Comparison of ENCODE assay signal across 8 cellular contexts in the genomic region with DNA sequence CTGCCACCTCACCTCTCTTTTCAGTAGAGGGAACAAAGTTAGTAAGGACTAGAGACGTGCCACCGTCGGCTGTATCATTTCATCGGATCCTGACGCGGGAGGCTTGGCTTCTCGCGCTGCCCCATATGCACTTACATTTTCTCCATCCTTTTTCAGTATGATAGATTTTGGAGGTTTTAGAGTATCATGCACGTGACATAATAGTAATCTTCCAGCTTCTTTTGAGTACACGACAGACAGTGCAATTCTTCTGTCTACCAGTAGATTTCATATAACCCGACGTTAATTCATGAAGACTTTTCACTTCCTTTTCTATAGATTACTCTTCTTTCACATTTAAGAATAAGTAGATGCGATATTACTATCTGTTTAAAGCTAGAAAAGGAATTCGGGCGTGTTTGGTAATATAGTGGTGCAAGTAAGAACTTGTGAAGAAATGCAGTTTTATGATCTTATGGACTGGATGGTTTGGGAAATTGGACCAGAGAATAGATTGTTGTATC. TPM values are rescaled to one million over a fixed set of nuclear protein-coding genes. Genes with fewer than 3 reads are reported as not detected.
DNase-seq lines count a peak whose midpoint lies in the region; ATAC-seq and TF ChIP-seq lines count a peak whose summit lies in the region.

No MANE protein-coding gene starts in this region.

- H3K27ac ChIP-seq in gastroesophageal sphincter (peak overlapping the region in 3 of 4 donors; percentile 84), skin epidermis (peak overlapping the region in 18 of 21 experiments; percentile 58 to 93 (median 82))

- peaks cover 14% of the 10 kb centered on the region for H3K4me1 Mint-ChIP-seq in activated CD8-positive, alpha-beta memory T cell treated with anti-CD3 and anti-CD28 coated beads, Interleukin-2, amount 10 ng/mL, durations not matched to agents 7 days and 5 days
- H3K4me1 Mint-ChIP-seq in T-helper 17 cell, result peaks cover 19% of the 10 kb centered on the region

- no peak for DNase-seq in activated CD8-positive, alpha-beta memory T cell treated with anti-CD3 and anti-CD28 coated beads, Interleukin-2, amount 10 ng/mL, durations not matched to agents 7 days and 5 days
- DNase-seq in activated CD8-positive, alpha-beta memory T cell treated with anti-CD3 and anti-CD28 coated beads, Interleukin-2, amount 50 U/mL, for 4 hours, result no peak
- DNase-seq in T-helper 17 cell (no peak), omental fat pad (ENCODE audit: low spot score) (no peak), dermis blood vessel endothelial cell (no peak)

- 19 to 40% methylated on average over 7 to 15 of the region's 15 CpGs for WGBS in gastroesophageal sphincter (ENCODE audit: low coverage in 1 of 2), 2 donors

- TF ChIP-seq EP300 in gastroesophageal sphincter (IDR thresholded peaks at IDR 0.05), result no peak

- no peaks in the 10 kb centered on the region for H3K9me3 ChIP-seq in T-helper 17 cell (ENCODE audit: control insufficient read depth, low read length, poor library complexity, severe bottlenecking)
- H3K9me3 ChIP-seq in gastroesophageal sphincter, result no peaks in the 10 kb centered on the region

- no peaks in the 10 kb centered on the region for H3K36me3 Mint-ChIP-seq in activated CD8-positive, alpha-beta memory T cell treated with anti-CD3 and anti-CD28 coated beads, Interleukin-2, amount 10 ng/mL, durations not matched to agents 7 days and 5 days
- peaks cover 3% of the 10 kb centered on the region for H3K36me3 Mint-ChIP-seq in T-helper 17 cell (ENCODE audit: low read depth)

- CTCF ChIA-PET in activated CD8-positive, alpha-beta memory T cell treated with anti-CD3 and anti-CD28 coated beads, Interleukin-2, amount 10 ng/mL, durations not matched to agents 7 days and 5 days (lab: Charles Lee), result interaction anchor here (0.7 kb wide), 1 partner anchor 8 kb away, joined by 4 read pairs; no protein-coding TSS in a partner anchor

- TF ChIP-seq CTCF in gastroesophageal sphincter (IDR thresholded peaks at IDR 0.05) (peak in 1 of 4 experiments; percentile 8), omental fat pad (IDR thresholded peaks at IDR 0.05) (no peak)

- H3K4me1 ChIP-seq in gastroesophageal sphincter, result peaks cover 0 to 20% (median 0%) of the 10 kb centered on the region in 3 donors

- peak overlapping the region; percentile 67 for H3K4me3 Mint-ChIP-seq in activated CD8-positive, alpha-beta memory T cell treated with anti-CD3 and anti-CD28 coated beads, Interleukin-2, amount 10 ng/mL, durations not matched to agents 7 days and 5 days
- H3K4me3 Mint-ChIP-seq in T-helper 17 cell, result peak overlapping the region; percentile 92

- ATAC-seq in activated CD8-positive, alpha-beta memory T cell treated with anti-CD3 and anti-CD28 coated beads, Interleukin-2, amount 10 ng/mL, durations not matched to agents 7 days and 5 days, result no peak
- no peak for ATAC-seq in T-helper 17 cell
- no peak for ATAC-seq in gastroesophageal sphincter
- ATAC-seq in omental fat pad (ENCODE audit: low FRiP score), result no peak
- no peak for ATAC-seq in GM19324 (IDR thresholded peaks at IDR 0.05; ENCODE audit: low FRiP score, unreplicated experiment)

- TF ChIP-seq POLR2A in gastroesophageal sphincter (IDR thresholded peaks at IDR 0.05), result no peak

- H3K36me3 ChIP-seq in gastroesophageal sphincter, result no peaks in the 10 kb centered on the region

- H3K9me3 Mint-ChIP-seq in activated CD8-positive, alpha-beta memory T cell treated with anti-CD3 and anti-CD28 coated beads, Interleukin-2, amount 10 ng/mL, durations not matched to agents 7 days and 5 days (ENCODE audit: low read depth), result no peaks in the 10 kb centered on the region

- H3K27ac Mint-ChIP-seq in activated CD8-positive, alpha-beta memory T cell treated with anti-CD3 and anti-CD28 coated beads, Interleukin-2, amount 10 ng/mL, durations not matched to agents 7 days and 5 days, result no peak overlapping the region
- peak overlapping the region; percentile 32 for H3K27ac Mint-ChIP-seq in T-helper 17 cell

- H3K4me3 ChIP-seq in gastroesophageal sphincter (peak overlapping the region; percentile 58 to 91), skin epidermis (peak overlapping the region; percentile 47 to 90 (median 72))

- peaks cover 40% of the 10 kb centered on the region for H3K27me3 Mint-ChIP-seq in activated CD8-positive, alpha-beta memory T cell treated with anti-CD3 and anti-CD28 coated beads, Interleukin-2, amount 10 ng/mL, durations not matched to agents 7 days and 5 days
- peaks cover 35% of the 10 kb centered on the region for H3K27me3 Mint-ChIP-seq in T-helper 17 cell

- no peaks in the 10 kb centered on the region for H3K27me3 ChIP-seq in gastroesophageal sphincter

RNA-seq across cellular contexts. Expression of a gene that starts 1.0 kb away (rescaled TPM):
- total RNA-seq in activated CD8-positive, alpha-beta memory T cell treated with anti-CD3 and anti-CD28 coated beads, Interleukin-2, amount 10 ng/mL, durations not matched to agents 7 days and 5 days, result not detected
- total RNA-seq in T-helper 17 cell (under 1 TPM; 0.47 to 0.76 TPM), gastroesophageal sphincter (1 to 10 TPM in 3 of 4 donors, under 1 TPM in 1; 0.81 to 3.3 (median 2.5) TPM), omental fat pad (1 to 10 TPM in 2 of 4 donors, under 1 TPM in 1, not detected in 1; 0.69 to 1.7 (median 1.1) TPM), dermis blood vessel endothelial cell (0.05 TPM in 1 of 2 replicates, not detected in the other)
